In genomic region chr19:4303778-4304508, GRCh38 we compare ENCODE assay signal across 9 cellular contexts. TPM values are rescaled to one million over a fixed set of nuclear protein-coding genes. Genes with fewer than 3 reads are reported as not detected.
A peak's percentile ranks its signal among the peaks of the same experiment; 100 is the strongest.
DNase-seq lines count a peak whose midpoint lies in the region; ATAC-seq and TF ChIP-seq lines count a peak whose summit lies in the region.
"Had no signal": no experiment of that assay in that cellular context is flagged by ENCODE, and none has a peak within 500 bp of the region (broad histone marks: within the 10 kb centered on the region; RNA-seq: fewer than 3 reads in every experiment).

No MANE protein-coding gene starts in this region.

- no peaks in the 10 kb centered on the region for H3K4me1 ChIP-seq in A673 (ENCODE audit: insufficient read depth, low read length, poor library complexity, severe bottlenecking)
- H3K4me1 ChIP-seq in ascending aorta = no peaks in the 10 kb centered on the region
- H3K4me1 ChIP-seq in gastrocnemius medialis = no peaks in the 10 kb centered on the region

- H3K27me3 ChIP-seq in A673 (replicated peaks; ENCODE audit: insufficient read depth, low read depth, low read length, poor library complexity) = no peaks in the 10 kb centered on the region
- no peaks in the 10 kb centered on the region for H3K27me3 ChIP-seq in ascending aorta
- H3K27me3 ChIP-seq in gastrocnemius medialis = peaks cover 12 to 19% (median 13%) of the 10 kb centered on the region in 3 donors

- H3K36me3 Mint-ChIP-seq in HFFc6 (ENCODE audit: low read depth) = peaks cover 5% of the 10 kb centered on the region; the same call in 1 of the 2 replicates
- H3K36me3 Mint-ChIP-seq in mesothelial cell of epicardium = peaks cover 3% of the 10 kb centered on the region

- H3K4me1 Mint-ChIP-seq in HFFc6 (ENCODE audit: low read depth) = no peaks in the 10 kb centered on the region
- H3K4me1 Mint-ChIP-seq in mesothelial cell of epicardium = peaks cover 6% of the 10 kb centered on the region

- peak overlapping the region; percentile 46 for H3K4me3 ChIP-seq in A673 (ENCODE audit: low read depth, low read length, poor library complexity, severe bottlenecking)
- peak overlapping the region; percentile 21 to 50 for H3K4me3 ChIP-seq in ascending aorta
- H3K4me3 ChIP-seq in gastrocnemius medialis = no peak overlapping the region

- no peak for DNase-seq in A673 (ENCODE audit: low spot score)
- DNase-seq in HFFc6 = no peak
- DNase-seq in ascending aorta (ENCODE audit: low spot score in 2 of 2) = no peak
- DNase-seq in mesothelial cell of epicardium (ENCODE audit: low spot score in 2 of 2, unreplicated experiment in 2 of 2) = no peak
- no peak for DNase-seq in GOT3 (lab: John Stamatoyannopoulos, UW)
- no peak for DNase-seq in gastrocnemius medialis
- DNase-seq: Karpas-422 had no signal

- intact Hi-C loops in A673 (cut with micrococcal nuclease; ENCODE audit: unreplicated experiment) = no loop called here
- intact Hi-C loops in ascending aorta (cut with DNase I) = loop anchor here (2.0 kb wide), 1 partner anchor 31 kb away; no protein-coding TSS in a partner anchor
- intact Hi-C loops in gastrocnemius medialis (cut with DNase I; ENCODE audit: low total_unique reads) = no loop called here

- TF ChIP-seq CTCF in A673 (conservative IDR thresholded peaks at IDR 0.05; ENCODE audit: low read depth, low read length) (no peak), HFFc6 (IDR thresholded peaks at IDR 0.05) (no peak), ascending aorta (IDR thresholded peaks at IDR 0.05) (no peak), mesothelial cell of epicardium (IDR thresholded peaks at IDR 0.05; ENCODE audit: unreplicated experiment) (no peak), gastrocnemius medialis (IDR thresholded peaks at IDR 0.05 in 4 of 5, conservative IDR thresholded peaks at IDR 0.05 in 1 of 5) (no peak)

- no peak overlapping the region for H3K27ac Mint-ChIP-seq in HFFc6
- no peak overlapping the region for H3K27ac Mint-ChIP-seq in mesothelial cell of epicardium

- H3K4me3 Mint-ChIP-seq in HFFc6 = peak overlapping the region; percentile 58
- peak overlapping the region; percentile 59 for H3K4me3 Mint-ChIP-seq in mesothelial cell of epicardium

- ATAC-seq in esophagus mucosa = no peak
- no peak for ATAC-seq in HG03280 (IDR thresholded peaks at IDR 0.05; ENCODE audit: unreplicated experiment)
- no peak for ATAC-seq in gastrocnemius medialis

- in situ Hi-C loops in gastrocnemius medialis (cut with MboI; ENCODE audit: low sequenced_read_pairs in 4 of 4) = no loop called here

- no peak overlapping the region for H3K27ac ChIP-seq in A673 (ENCODE audit: low read depth, low read length, poor library complexity, severe bottlenecking)
- no peak overlapping the region for H3K27ac ChIP-seq in ascending aorta
- H3K27ac ChIP-seq in gastrocnemius medialis = no peak overlapping the region

- no TSS peak for BruUV-seq in A673 (replicated peaks; lab: Mats Ljungman, UMichigan)

- H3K36me3 ChIP-seq in A673 (ENCODE audit: insufficient read depth, low read length, poor library complexity, severe bottlenecking) (no peaks in the 10 kb centered on the region), ascending aorta (no peaks in the 10 kb centered on the region), gastrocnemius medialis (no peaks in the 10 kb centered on the region)

- POLR2A ChIA-PET in A673 (lab: Charles Lee; ENCODE audit: low non-redundant PET) = no interaction called here

- H3K27me3 Mint-ChIP-seq in HFFc6 (ENCODE audit: insufficient read depth) (peaks cover 2% of the 10 kb centered on the region), mesothelial cell of epicardium (ENCODE audit: low read depth) (no peaks in the 10 kb centered on the region)

- H3K9me3 ChIP-seq in A673 (ENCODE audit: low read depth, low read length, poor library complexity, severe bottlenecking) (no peaks in the 10 kb centered on the region), ascending aorta (no peaks in the 10 kb centered on the region), gastrocnemius medialis (no peaks in the 10 kb centered on the region)

- H3K9me3 Mint-ChIP-seq in HFFc6 = no peaks in the 10 kb centered on the region
- no peaks in the 10 kb centered on the region for H3K9me3 Mint-ChIP-seq in mesothelial cell of epicardium

- TF ChIP-seq POLR2A in gastrocnemius medialis (IDR thresholded peaks at IDR 0.05) = no peak

- CTCF ChIA-PET in A673 (lab: Charles Lee) = no interaction called here

RNA-seq across cellular contexts. Expression of gene FSD1, which starts 0.5 kb away (rescaled TPM):
- 10.4 and 14.4 TPM in 2 replicates for total RNA-seq in A673 (2021)
- total RNA-seq in HFFc6 (2021; fragmentation: NEBNext Ultra II Directional; extraction: Animal tissue kit (Norgen Biotek cat#: 25700)) = 10 to 100 TPM in 5 of 6 experiments, 1 to 10 TPM in 1; 9.2 to 15.2 (median 12.2) TPM
- total RNA-seq in ascending aorta = not detected
- 16.4 to 17.7 TPM (median 17.1 TPM) in 3 replicates for total RNA-seq in mesothelial cell of epicardium
- 0.36 TPM for total RNA-seq in esophagus mucosa
- total RNA-seq in gastrocnemius medialis = not detected

RNA-seq across cellular contexts. Expression of gene TMIGD2, which starts 1.8 kb away (rescaled TPM):
- total RNA-seq in A673 (2021) = not detected in 2 replicates
- total RNA-seq in HFFc6 (2021; fragmentation: NEBNext Ultra II Directional; extraction: Animal tissue kit (Norgen Biotek cat#: 25700)) = not detected
- total RNA-seq in ascending aorta = not detected
- 0.29 TPM in 1 of 3 replicates, not detected in the others for total RNA-seq in mesothelial cell of epicardium
- 0.20 TPM for total RNA-seq in esophagus mucosa
- total RNA-seq in gastrocnemius medialis = not detected

RNA-seq across cellular contexts. Expression of gene SHD, which starts 24.9 kb away (rescaled TPM):
- not detected in 2 replicates for total RNA-seq in A673 (2021)
- not detected for total RNA-seq in HFFc6 (2021; fragmentation: NEBNext Ultra II Directional; extraction: Animal tissue kit (Norgen Biotek cat#: 25700))
- not detected for total RNA-seq in ascending aorta
- 3.2 to 4.8 TPM (median 4.0 TPM) in 3 replicates for total RNA-seq in mesothelial cell of epicardium
- total RNA-seq in esophagus mucosa = not detected
- total RNA-seq in gastrocnemius medialis = under 1 TPM in 1 of 4 donors, not detected in 3; 0.26 TPM

RNA-seq across cellular contexts. Expression of gene STAP2, which starts 34.7 kb away (rescaled TPM):
- total RNA-seq in A673 (2021) (2.0 and 3.0 TPM in 2 replicates), ascending aorta (6.6 TPM), mesothelial cell of epicardium (74.0 to 79.4 TPM (median 75.3 TPM) in 3 replicates), esophagus mucosa (97.3 TPM), gastrocnemius medialis (1 to 10 TPM in 2 of 4 donors, under 1 TPM in 1, not detected in 1; 0.94 to 2.1 (median 1.3) TPM)
- total RNA-seq in HFFc6 (2021; fragmentation: NEBNext Ultra II Directional; extraction: Animal tissue kit (Norgen Biotek cat#: 25700)) = 1 to 10 TPM in 4 of 6 experiments, under 1 TPM in 2; 0.24 to 2.7 (median 1.9) TPM

RNA-seq across cellular contexts. Expression of gene MPND, which starts 39.4 kb away (rescaled TPM):
- total RNA-seq in A673 (2021) = 22.6 and 26.3 TPM in 2 replicates
- total RNA-seq in HFFc6 (2021; fragmentation: NEBNext Ultra II Directional; extraction: Animal tissue kit (Norgen Biotek cat#: 25700)) = 10 to 100 TPM; 11.7 to 15.0 (median 12.1) TPM
- total RNA-seq in ascending aorta = 21.9 TPM
- 34.6 to 42.4 TPM (median 42.2 TPM) in 3 replicates for total RNA-seq in mesothelial cell of epicardium
- 22.0 TPM for total RNA-seq in esophagus mucosa
- total RNA-seq in gastrocnemius medialis = 1 to 10 TPM; 2.7 to 3.1 (median 3.0) TPM

Comparison
In these comparisons a context has a peak if more than half of its experiments do, and no peak if none do; other contexts are left out.
1. H3K4me3 ChIP-seq: peak in A673 (single experiment) and ascending aorta (2 of 2); none in gastrocnemius medialis (0 of 4).